1 cellular context compared by ENCODE assay signal in the genomic region with DNA sequence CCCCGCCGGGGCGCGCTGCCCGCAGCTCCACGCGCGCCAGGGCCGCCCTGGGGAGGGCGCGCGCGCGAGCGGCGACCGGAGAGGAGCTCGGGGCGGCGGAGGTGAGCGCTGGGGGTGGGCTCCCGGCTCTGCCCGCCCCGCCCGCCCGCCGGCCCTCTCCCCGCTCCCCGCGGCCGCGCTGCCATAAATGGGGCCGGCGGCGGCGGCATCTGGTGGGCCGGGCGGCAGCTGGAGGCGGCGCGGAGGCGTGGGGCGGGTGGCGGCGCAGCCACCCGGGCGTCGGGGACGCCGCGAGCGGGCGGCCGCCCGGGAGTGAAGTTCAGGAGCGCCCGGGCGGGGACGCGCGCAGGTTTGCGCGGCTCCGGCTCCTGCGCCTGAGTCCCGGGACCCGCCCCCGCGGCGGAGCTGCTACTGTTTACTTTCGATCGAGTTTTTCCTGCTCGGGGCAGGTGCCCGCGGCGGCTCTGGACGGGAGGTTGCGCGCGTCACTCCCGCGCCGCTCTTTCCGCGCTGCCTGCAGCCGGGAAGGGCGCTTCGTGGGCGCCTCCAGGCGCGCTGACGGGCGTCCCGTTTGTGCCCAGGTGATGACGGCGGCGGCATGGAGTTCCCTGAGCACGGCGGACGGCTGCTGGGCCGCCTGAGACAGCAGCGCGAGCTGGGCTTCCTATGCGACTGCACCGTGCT.
A peak's percentile ranks its signal among the peaks of the same experiment; 100 is the strongest.
TF ChIP-seq lines count a peak whose summit lies in the region.

TSS of gene ZBTB42 (plus strand) at position 502 of the 684 bp plus-strand sequence. CDS start at position 599, 97 bp downstream.

TF ChIP-seq in HepG2, 621 proteins besides CTCF, POLR2A, EP300 and RAD21 (continued from another document and continues in another):
- TF ChIP-seq, protein P1, sequence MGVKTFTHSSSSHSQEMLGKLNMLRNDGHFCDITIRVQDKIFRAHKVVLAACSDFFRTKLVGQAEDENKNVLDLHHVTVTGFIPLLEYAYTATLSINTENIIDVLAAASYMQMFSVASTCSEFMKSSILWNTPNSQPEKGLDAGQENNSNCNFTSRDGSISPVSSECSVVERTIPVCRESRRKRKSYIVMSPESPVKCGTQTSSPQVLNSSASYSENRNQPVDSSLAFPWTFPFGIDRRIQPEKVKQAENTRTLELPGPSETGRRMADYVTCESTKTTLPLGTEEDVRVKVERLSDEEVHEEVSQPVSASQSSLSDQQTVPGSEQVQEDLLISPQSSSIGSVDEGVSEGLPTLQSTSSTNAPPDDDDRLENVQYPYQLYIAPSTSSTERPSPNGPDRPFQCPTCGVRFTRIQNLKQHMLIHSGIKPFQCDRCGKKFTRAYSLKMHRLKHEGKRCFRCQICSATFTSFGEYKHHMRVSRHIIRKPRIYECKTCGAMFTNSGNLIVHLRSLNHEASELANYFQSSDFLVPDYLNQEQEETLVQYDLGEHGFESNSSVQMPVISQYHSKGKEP (CRISPR knock-in tag; IDR thresholded peaks at IDR 0.05), result no peak
- TF ChIP-seq NRL (CRISPR knock-in tag; IDR thresholded peaks at IDR 0.05; ENCODE audit: borderline replicate concordance) (no peak), ZNF547 (CRISPR knock-in tag; IDR thresholded peaks at IDR 0.05) (no peak; the same call in 1 of the 2 replicates), MAFK (conservative IDR thresholded peaks at IDR 0.05 in 1 of 2, IDR thresholded peaks at IDR 0.05 in 1 of 2; ENCODE audit: low read length in 2 of 2) (no peak), SETDB1 (CRISPR knock-in tag; IDR thresholded peaks at IDR 0.05; ENCODE audit: borderline replicate concordance) (no peak), ZNF232 (CRISPR knock-in tag; IDR thresholded peaks at IDR 0.05; ENCODE audit: borderline replicate concordance) (no peak), SKI (IDR thresholded peaks at IDR 0.05; ENCODE audit: partially characterized antibody) (no peak), TIGD3 (CRISPR knock-in tag; IDR thresholded peaks at IDR 0.05; ENCODE audit: borderline replicate concordance) (no peak), FOSL1 (CRISPR knock-in tag; IDR thresholded peaks at IDR 0.05; ENCODE audit: borderline replicate concordance) (no peak), ZNF569 (CRISPR knock-in tag; IDR thresholded peaks at IDR 0.05; ENCODE audit: borderline replicate concordance) (no peak), ZBTB20 (CRISPR knock-in tag; IDR thresholded peaks at IDR 0.05; ENCODE audit: borderline replicate concordance, low read depth) (no peak), PBX3 (CRISPR knock-in tag; IDR thresholded peaks at IDR 0.05; ENCODE audit: borderline replicate concordance) (0 out of 2 replicates have a peak, but pooled peaks have one; percentile 61), ZSCAN5A (CRISPR knock-in tag; IDR thresholded peaks at IDR 0.05; ENCODE audit: borderline replicate concordance) (no peak), HBP1 (CRISPR knock-in tag; IDR thresholded peaks at IDR 0.05; ENCODE audit: low read depth) (no peak), ZNF138 (CRISPR knock-in tag; IDR thresholded peaks at IDR 0.05; ENCODE audit: low read depth) (0 out of 2 replicates have a peak, but pooled peaks have one; percentile 26), EHMT2 (IDR thresholded peaks at IDR 0.05; ENCODE audit: borderline replicate concordance, low read depth, low read length) (no peak), ZNF501 (CRISPR knock-in tag; IDR thresholded peaks at IDR 0.05) (no peak), KAT2B (IDR thresholded peaks at IDR 0.05; ENCODE audit: borderline replicate concordance, low read depth, low read length) (no peak), ZNF615 (CRISPR knock-in tag; IDR thresholded peaks at IDR 0.05; ENCODE audit: borderline replicate concordance) (no peak), IRF9 (CRISPR knock-in tag; IDR thresholded peaks at IDR 0.05; ENCODE audit: borderline replicate concordance) (no peak), ZNF318 (CRISPR knock-in tag; IDR thresholded peaks at IDR 0.05) (no peak), ZNF101 (CRISPR knock-in tag; IDR thresholded peaks at IDR 0.05; ENCODE audit: borderline replicate concordance, low read depth) (no peak), CSRNP2 (CRISPR knock-in tag; conservative IDR thresholded peaks at IDR 0.05; ENCODE audit: low read depth) (no peak), RBAK (CRISPR knock-in tag; IDR thresholded peaks at IDR 0.05) (no peak)
- TF ChIP-seq, protein P2, sequence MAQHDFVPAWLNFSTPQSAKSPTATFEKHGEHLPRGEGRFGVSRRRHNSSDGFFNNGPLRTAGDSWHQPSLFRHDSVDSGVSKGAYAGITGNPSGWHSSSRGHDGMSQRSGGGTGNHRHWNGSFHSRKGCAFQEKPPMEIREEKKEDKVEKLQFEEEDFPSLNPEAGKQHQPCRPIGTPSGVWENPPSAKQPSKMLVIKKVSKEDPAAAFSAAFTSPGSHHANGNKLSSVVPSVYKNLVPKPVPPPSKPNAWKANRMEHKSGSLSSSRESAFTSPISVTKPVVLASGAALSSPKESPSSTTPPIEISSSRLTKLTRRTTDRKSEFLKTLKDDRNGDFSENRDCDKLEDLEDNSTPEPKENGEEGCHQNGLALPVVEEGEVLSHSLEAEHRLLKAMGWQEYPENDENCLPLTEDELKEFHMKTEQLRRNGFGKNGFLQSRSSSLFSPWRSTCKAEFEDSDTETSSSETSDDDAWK (CRISPR knock-in tag; IDR thresholded peaks at IDR 0.05), result no peak
- TF ChIP-seq, protein P3, sequence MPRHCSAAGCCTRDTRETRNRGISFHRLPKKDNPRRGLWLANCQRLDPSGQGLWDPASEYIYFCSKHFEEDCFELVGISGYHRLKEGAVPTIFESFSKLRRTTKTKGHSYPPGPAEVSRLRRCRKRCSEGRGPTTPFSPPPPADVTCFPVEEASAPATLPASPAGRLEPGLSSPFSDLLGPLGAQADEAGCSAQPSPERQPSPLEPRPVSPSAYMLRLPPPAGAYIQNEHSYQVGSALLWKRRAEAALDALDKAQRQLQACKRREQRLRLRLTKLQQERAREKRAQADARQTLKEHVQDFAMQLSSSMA (CRISPR knock-in tag; IDR thresholded peaks at IDR 0.05), result no peak
- TF ChIP-seq, protein P4, sequence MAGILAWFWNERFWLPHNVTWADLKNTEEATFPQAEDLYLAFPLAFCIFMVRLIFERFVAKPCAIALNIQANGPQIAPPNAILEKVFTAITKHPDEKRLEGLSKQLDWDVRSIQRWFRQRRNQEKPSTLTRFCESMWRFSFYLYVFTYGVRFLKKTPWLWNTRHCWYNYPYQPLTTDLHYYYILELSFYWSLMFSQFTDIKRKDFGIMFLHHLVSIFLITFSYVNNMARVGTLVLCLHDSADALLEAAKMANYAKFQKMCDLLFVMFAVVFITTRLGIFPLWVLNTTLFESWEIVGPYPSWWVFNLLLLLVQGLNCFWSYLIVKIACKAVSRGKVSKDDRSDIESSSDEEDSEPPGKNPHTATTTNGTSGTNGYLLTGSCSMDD (CRISPR knock-in tag; IDR thresholded peaks at IDR 0.05), result no peak
